ENCODE assay signal across 28 cellular contexts in the genomic region with DNA sequence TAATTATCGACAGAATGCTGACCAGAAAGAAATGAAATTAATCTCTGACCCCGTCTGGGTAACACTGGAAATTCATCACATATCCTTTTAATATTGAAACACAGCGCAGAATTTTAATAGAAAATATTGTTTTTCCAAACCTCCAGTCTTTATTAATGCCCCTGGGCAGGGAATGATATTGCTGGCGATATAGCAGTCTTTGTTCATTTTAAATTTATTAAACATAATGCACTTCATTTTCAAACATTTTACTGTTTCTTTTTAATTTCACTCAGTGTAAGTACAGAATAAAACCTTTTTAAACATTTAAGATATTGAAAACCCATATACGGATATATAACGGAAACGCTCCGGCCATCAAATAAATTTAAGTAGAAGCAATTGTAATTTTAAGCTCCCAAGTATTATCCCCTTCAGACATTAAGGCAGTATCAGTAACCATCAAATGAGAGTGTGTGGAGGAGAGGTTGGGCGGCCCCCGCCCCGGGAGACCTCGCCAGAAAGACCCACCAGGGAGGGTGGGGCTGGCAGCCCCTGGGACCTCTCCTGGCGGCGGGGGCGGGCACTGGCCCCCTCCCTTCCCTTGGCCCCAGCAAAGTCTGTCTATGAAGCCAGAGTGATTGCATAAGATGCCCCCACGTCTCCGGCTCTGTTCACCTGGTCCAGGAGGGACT. TPM values are rescaled to one million over a fixed set of nuclear protein-coding genes. Genes with fewer than 3 reads are reported as not detected.
"Had no signal": no experiment of that assay in that cellular context is flagged by ENCODE, and none has a peak within 500 bp of the region (broad histone marks: within the 10 kb centered on the region; RNA-seq: fewer than 3 reads in every experiment).

No MANE protein-coding gene starts in this region.

- H3K36me3 Mint-ChIP-seq: activated naive CD8-positive, alpha-beta T cell treated with anti-CD3 and anti-CD28 coated beads, Interleukin-2, amount 10 ng/mL, durations not matched to agents 7 days and 5 days; mesothelial cell of epicardium; neural progenitor cell had no signal

- H3K4me3 ChIP-seq: lung, neural progenitor cell, prostate gland, skin epidermis, suprapubic skin, transverse colon had no signal

- H3K9me3 Mint-ChIP-seq: activated CD4-positive, alpha-beta T cell treated with anti-CD3 and anti-CD28 coated beads, Interleukin-2, amount 10 ng/mL, durations not matched to agents 7 days and 5 days; activated naive CD8-positive, alpha-beta T cell treated with anti-CD3 and anti-CD28 coated beads, Interleukin-2, amount 10 ng/mL, durations not matched to agents 7 days and 5 days; endodermal cell; mesothelial cell of epicardium; neural progenitor cell; stimulated activated naive CD8-positive, alpha-beta T cell treated with anti-CD3 and anti-CD28 coated beads, Interleukin-15, amount 100 ng/mL, for 72 hours had no signal

- H3K4me1 Mint-ChIP-seq: activated CD4-positive, alpha-beta T cell treated with anti-CD3 and anti-CD28 coated beads, Interleukin-2, amount 10 ng/mL, durations not matched to agents 7 days and 5 days had no signal

- H3K27ac ChIP-seq: foreskin keratinocyte, neural progenitor cell, prostate gland, skin epidermis, suprapubic skin, transverse colon had no signal

- ATAC-seq: activated CD8-positive, alpha-beta T cell treated with anti-CD3 and anti-CD28 coated beads, Interleukin-2, amount 10 ng/mL, durations not matched to agents 7 days and 5 days; foreskin keratinocyte; left lobe of liver; stimulated activated naive CD8-positive, alpha-beta T cell treated with anti-CD3 and anti-CD28 coated beads, Interleukin-15, amount 100 ng/mL, for 72 hours had no signal

- H3K9ac ChIP-seq: neural progenitor cell had no signal

- H3K9me3 ChIP-seq: prostate gland, suprapubic skin, transverse colon had no signal

- H3K4me1 ChIP-seq: foreskin keratinocyte, prostate gland had no signal

- H3K4me3 Mint-ChIP-seq: activated CD4-positive, alpha-beta T cell treated with anti-CD3 and anti-CD28 coated beads, Interleukin-2, amount 10 ng/mL, durations not matched to agents 7 days and 5 days; activated CD8-positive, alpha-beta T cell treated with anti-CD3 and anti-CD28 coated beads, Interleukin-2, amount 10 ng/mL, durations not matched to agents 7 days and 5 days; activated naive CD8-positive, alpha-beta T cell treated with anti-CD3 and anti-CD28 coated beads, Interleukin-2, amount 10 ng/mL, durations not matched to agents 7 days and 5 days; endodermal cell; mesothelial cell of epicardium; neural progenitor cell; stimulated activated naive CD8-positive, alpha-beta T cell treated with anti-CD3 and anti-CD28 coated beads, Interleukin-15, amount 100 ng/mL, for 72 hours had no signal

- DNase-seq: activated CD4-positive, alpha-beta T cell treated with anti-CD3 and anti-CD28 coated beads, Interleukin-2, amount 10 ng/mL, durations not matched to agents 7 days and 5 days; activated CD4-positive, CD25-positive, alpha-beta regulatory T cell; activated CD8-positive, alpha-beta memory T cell treated with anti-CD3 and anti-CD28 coated beads, Interleukin-2, amount 50 U/mL, for 4 hours; activated CD8-positive, alpha-beta T cell treated with anti-CD3 and anti-CD28 coated beads, Interleukin-2, amount 10 ng/mL, durations not matched to agents 7 days and 5 days; activated gamma-delta T cell; activated naive CD8-positive, alpha-beta T cell treated with anti-CD3 and anti-CD28 coated beads, Interleukin-2, amount 10 ng/mL, durations not matched to agents 7 days and 5 days; amygdala; foreskin keratinocyte; hippocampal formation; islet precursor cell; stimulated activated CD4-positive, alpha-beta T cell treated with anti-CD3 and anti-CD28 coated beads, Interleukin-15, amount 100 ng/mL, for 24 hours; stimulated activated CD4-positive, alpha-beta T cell treated with anti-CD3 and anti-CD28 coated beads, Interleukin-2, amount 100 ng/mL, for 48 hours; stimulated activated naive CD8-positive, alpha-beta T cell treated with anti-CD3 and anti-CD28 coated beads, Interleukin-15, amount 100 ng/mL, for 72 hours; SW 1271; T1000; transverse colon had no signal

- FAIRE-seq: colon had no signal

- H3K27ac Mint-ChIP-seq: activated CD4-positive, alpha-beta T cell treated with anti-CD3 and anti-CD28 coated beads, Interleukin-2, amount 10 ng/mL, durations not matched to agents 7 days and 5 days; activated CD8-positive, alpha-beta T cell treated with anti-CD3 and anti-CD28 coated beads, Interleukin-2, amount 10 ng/mL, durations not matched to agents 7 days and 5 days; activated naive CD8-positive, alpha-beta T cell treated with anti-CD3 and anti-CD28 coated beads, Interleukin-2, amount 10 ng/mL, durations not matched to agents 7 days and 5 days; endodermal cell; mesothelial cell of epicardium; neural progenitor cell; stimulated activated naive CD8-positive, alpha-beta T cell treated with anti-CD3 and anti-CD28 coated beads, Interleukin-15, amount 100 ng/mL, for 72 hours had no signal

- H3K36me3 ChIP-seq: neural progenitor cell, prostate gland, suprapubic skin, transverse colon had no signal

- H2AFZ ChIP-seq: neural progenitor cell had no signal

RNA-seq across cellular contexts. Expression of a gene that starts 10.8 kb away (rescaled TPM):
- total RNA-seq: activated CD4-positive, alpha-beta T cell treated with anti-CD3 and anti-CD28 coated beads, Interleukin-2, amount 10 ng/mL, durations not matched to agents 7 days and 5 days; activated CD8-positive, alpha-beta T cell treated with anti-CD3 and anti-CD28 coated beads, Interleukin-2, amount 10 ng/mL, durations not matched to agents 7 days and 5 days; activated naive CD8-positive, alpha-beta T cell treated with anti-CD3 and anti-CD28 coated beads, Interleukin-2, amount 10 ng/mL, durations not matched to agents 7 days and 5 days; cardiac septum; fibroblast of lung; foreskin keratinocyte; left lobe of liver; lung; mesothelial cell of epicardium; osteocyte; prostate gland; suprapubic skin; transverse colon had no signal
- polyA plus RNA-seq: fibroblast of lung, foreskin keratinocyte, lung had no signal
